ENCODE assay signal across 18 cellular contexts in genomic region chr11:105297463-105297862, GRCh38.
DNase-seq lines count a peak whose midpoint lies in the region; ATAC-seq and TF ChIP-seq lines count a peak whose summit lies in the region.
"Had no signal": no experiment of that assay in that cellular context is flagged by ENCODE, and none has a peak within 500 bp of the region (broad histone marks: within the 10 kb centered on the region; RNA-seq: fewer than 3 reads in every experiment).

No MANE protein-coding gene starts in this region.

- CTCF ChIA-PET in PC-3 (lab: Charles Lee) = no interaction called here

- POLR2A ChIA-PET in PC-3 (lab: Charles Lee; ENCODE audit: unreplicated experiment) = no interaction called here

- H3K27me3 ChIP-seq in PC-3 (ENCODE audit: low read length) (no peaks in the 10 kb centered on the region), osteoblast (ENCODE audit: insufficient read depth, low read length) (no peaks in the 10 kb centered on the region), mesendoderm (ENCODE audit: insufficient read depth, low read length, poor library complexity) (no peaks in the 10 kb centered on the region)
- H3K27me3 ChIP-seq: heart right ventricle had no signal

- H3K9me3 ChIP-seq in PC-3 (ENCODE audit: low read length) = no peaks in the 10 kb centered on the region
- no peaks in the 10 kb centered on the region for H3K9me3 ChIP-seq in osteoblast (ENCODE audit: low read depth, low read length)

- H3K79me1 ChIP-seq in mesendoderm (ENCODE audit: low read length) = no peaks in the 10 kb centered on the region

- no peak overlapping the region for H2BK5ac ChIP-seq in mesendoderm (ENCODE audit: low read length)

- H3K79me2 ChIP-seq in PC-3 (ENCODE audit: low read length) (no peaks in the 10 kb centered on the region), osteoblast (ENCODE audit: insufficient read depth, low read length) (no peaks in the 10 kb centered on the region), mesendoderm (ENCODE audit: control insufficient read depth, insufficient read depth, low read length) (no peaks in the 10 kb centered on the region)

- no CpG with 5 or more reads among the region's 2 CpGs for WGBS in mesendoderm (ENCODE audit: extremely low coverage, insufficient coverage, low lambda C conversion rate)

- TF ChIP-seq CTCF in PC-3 (conservative IDR thresholded peaks at IDR 0.05; ENCODE audit: low read depth, low read length) (no peak), osteoblast (IDR thresholded peaks at IDR 0.05; ENCODE audit: extremely low read depth, low read depth, low read length) (no peak), natural killer cell (IDR thresholded peaks at IDR 0.05) (no peak)

- H3K4me2 ChIP-seq in PC-3 (ENCODE audit: low read length) (no peak overlapping the region; the same call in 1 of the 2 replicates), osteoblast (ENCODE audit: insufficient read depth, low read length) (no peak overlapping the region), mesendoderm (ENCODE audit: low read length) (no peak overlapping the region)

- no peak overlapping the region for H2AK5ac ChIP-seq in mesendoderm (ENCODE audit: low read length)

- ATAC-seq in activated CD4-positive, CD25-positive, alpha-beta regulatory T cell treated with anti-CD3 and anti-CD28 coated beads, Interleukin-2, amount 50 U/mL, for 24 hours = peak; percentile 90
- ATAC-seq in PC-3 (peak; percentile 60), natural killer cell (no peak)
- ATAC-seq: heart right ventricle, T-helper 17 cell had no signal

- H3K18ac ChIP-seq in mesendoderm (ENCODE audit: low read length) = no peak overlapping the region

- no peaks in the 10 kb centered on the region for H4K20me1 ChIP-seq in PC-3 (ENCODE audit: low read length)
- no peaks in the 10 kb centered on the region for H4K20me1 ChIP-seq in osteoblast (ENCODE audit: insufficient read depth, low read length)

- H3K4me3 Mint-ChIP-seq in natural killer cell = no peak overlapping the region
- H3K4me3 Mint-ChIP-seq: neural crest cell, T-helper 17 cell, type B pancreatic cell had no signal

- H3K4me1 ChIP-seq in PC-3 (ENCODE audit: insufficient read depth, low read length) (peaks cover 19% of the 10 kb centered on the region), osteoblast (ENCODE audit: insufficient read depth, low read length) (peaks cover 13% of the 10 kb centered on the region), mesendoderm (ENCODE audit: control insufficient read depth, low read depth, low read length) (no peaks in the 10 kb centered on the region)
- H3K4me1 ChIP-seq: heart right ventricle, left ventricle myocardium inferior had no signal

- no peak for DNase-seq in activated CD4-positive, CD25-positive, alpha-beta regulatory T cell (lab: John Stamatoyannopoulos, UW)
- DNase-seq in PC-3 (peak; percentile 57), dermis blood vessel endothelial cell (peak; percentile 40), osteoblast (ENCODE audit: insufficient read length, low spot score, missing footprints) (peak; percentile 32), natural killer cell (no peak), mesendoderm (no peak), CD1c-positive myeloid dendritic cell (ENCODE audit: extremely low spot score) (no peak)
- DNase-seq: activated CD8-positive, alpha-beta memory T cell treated with anti-CD3 and anti-CD28 coated beads for 24 hours; anterior cingulate cortex; effector CD8-positive, alpha-beta T cell; heart right ventricle; left ventricle myocardium inferior; NCI-H446; T-helper 17 cell had no signal

- no TSS peak for BruUV-seq in PC-3 (replicated peaks; lab: Mats Ljungman, UMichigan)

- H3K4ac ChIP-seq in mesendoderm (ENCODE audit: low read depth, low read length) = no peak overlapping the region

- H3K36me3 Mint-ChIP-seq in natural killer cell = no peaks in the 10 kb centered on the region
- H3K36me3 Mint-ChIP-seq: type B pancreatic cell had no signal

- H3K56ac ChIP-seq in mesendoderm (ENCODE audit: low read length) = no peak overlapping the region

- no peaks in the 10 kb centered on the region for H3K4me1 Mint-ChIP-seq in natural killer cell
- H3K4me1 Mint-ChIP-seq: neural crest cell had no signal

- H3K9ac ChIP-seq in PC-3 (ENCODE audit: low read length) (no peak overlapping the region), mesendoderm (ENCODE audit: low read length) (no peak overlapping the region)

- no peak overlapping the region for H3K23ac ChIP-seq in mesendoderm (ENCODE audit: low read length)

- intact Hi-C loops in PC-3 (cut with micrococcal nuclease) = no loop called here
- intact Hi-C loops in natural killer cell (cut with micrococcal nuclease) = no loop called here

- H3K4me3 ChIP-seq in PC-3 (ENCODE audit: low read length) (no peak overlapping the region), osteoblast (ENCODE audit: insufficient read depth, low read length) (no peak overlapping the region), mesendoderm (ENCODE audit: low read length) (no peak overlapping the region)
- H3K4me3 ChIP-seq: heart right ventricle, left ventricle myocardium inferior had no signal

- H3K9me2 ChIP-seq in PC-3 (replicated peaks; ENCODE audit: low read length) = no peaks in the 10 kb centered on the region

- H3K27ac Mint-ChIP-seq in natural killer cell = no peak overlapping the region
- H3K27ac Mint-ChIP-seq: T-helper 17 cell, type B pancreatic cell had no signal

- H3K36me3 ChIP-seq in PC-3 (ENCODE audit: low read depth, low read length) (no peaks in the 10 kb centered on the region), osteoblast (ENCODE audit: insufficient read depth, low read length) (no peaks in the 10 kb centered on the region), mesendoderm (ENCODE audit: control insufficient read depth, insufficient read depth, low read length) (no peaks in the 10 kb centered on the region)
- H3K36me3 ChIP-seq: heart right ventricle, left ventricle myocardium inferior had no signal

- H4K8ac ChIP-seq in mesendoderm (ENCODE audit: low read depth, low read length) = no peak overlapping the region

- peaks cover 6 to 7% of the 10 kb centered on the region in 2 donors for H3K9me3 Mint-ChIP-seq in natural killer cell
- H3K9me3 Mint-ChIP-seq: neural crest cell, type B pancreatic cell had no signal

- H3K27me3 Mint-ChIP-seq in natural killer cell (ENCODE audit: low read depth in 2 of 2) = no peaks in the 10 kb centered on the region
- H3K27me3 Mint-ChIP-seq: T-helper 17 cell, type B pancreatic cell had no signal

- no peaks in the 10 kb centered on the region for H3F3A ChIP-seq in PC-3 (ENCODE audit: low read length, unreplicated experiment)

- no peak overlapping the region for H2BK120ac ChIP-seq in mesendoderm (ENCODE audit: low read depth, low read length)

- H2BK15ac ChIP-seq in mesendoderm (replicated peaks; ENCODE audit: low read depth) = no peak overlapping the region

- H4K5ac ChIP-seq in mesendoderm (ENCODE audit: low read length) = no peak overlapping the region

- H2AFZ ChIP-seq in PC-3 (ENCODE audit: low read length) (no peak overlapping the region), osteoblast (ENCODE audit: low read length) (no peak overlapping the region)

- H3K27ac ChIP-seq in PC-3 (ENCODE audit: low read length) = no peak overlapping the region
- no peak overlapping the region for H3K27ac ChIP-seq in osteoblast (ENCODE audit: low read depth, low read length)
- no peak overlapping the region for H3K27ac ChIP-seq in mesendoderm (ENCODE audit: low read depth, low read length)
- H3K27ac ChIP-seq: 22Rv1, heart right ventricle, left ventricle myocardium inferior had no signal

Comparison
In these comparisons a context has a peak if more than half of its experiments do, and no peak if none do; other contexts are left out.
1. ATAC-seq: peak in activated CD4-positive, CD25-positive, alpha-beta regulatory T cell treated with anti-CD3 and anti-CD28 coated beads, Interleukin-2, amount 50 U/mL, for 24 hours (2 of 2) and PC-3 (single experiment); none in natural killer cell (0 of 3).
2. DNase-seq: peak in PC-3 (single experiment), dermis blood vessel endothelial cell (single experiment) and osteoblast (single experiment); none in activated CD4-positive, CD25-positive, alpha-beta regulatory T cell (0 of 4), natural killer cell (single experiment), mesendoderm (single experiment) and CD1c-positive myeloid dendritic cell (single experiment).